Comparison of ENCODE assay signal across 22 cellular contexts in genomic region chr10:131079314-131079713, GRCh38.
"Had no signal": no experiment of that assay in that cellular context is flagged by ENCODE, and none has a peak within 500 bp of the region (broad histone marks: within the 10 kb centered on the region; RNA-seq: fewer than 3 reads in every experiment).

No MANE protein-coding gene starts in this region.

- H3K4me3 ChIP-seq: K562 had no signal

- H3K9ac ChIP-seq: KMS-11, SK-N-SH had no signal

- H3K9me3 ChIP-seq: SK-N-SH had no signal

- FAIRE-seq: K562, RCC 7860 had no signal

- H3K27ac ChIP-seq: KMS-11 had no signal

- DNase-seq: Kasumi-1, MV-4-11, NCI-H1048, NCI-H1105, NCI-H1417, NCI-H146, NCI-H1694 treated with DMSO at 0.1 percent for 48 hours, NCI-H1930, NCI-H2081, NCI-H2107, NCI-H2227 treated with DMSO at 0.1 percent for 48 hours, NCI-H510A, NCI-H524 treated with DMSO at 0.1 percent for 48 hours, NCI-H69, NCI-H774, RPMI8226, SHP77, SK-N-SH, SW 1271 had no signal

- H3K4me2 ChIP-seq: KMS-11, SK-N-SH had no signal

- ATAC-seq: K562 had no signal
